In the genomic region with DNA sequence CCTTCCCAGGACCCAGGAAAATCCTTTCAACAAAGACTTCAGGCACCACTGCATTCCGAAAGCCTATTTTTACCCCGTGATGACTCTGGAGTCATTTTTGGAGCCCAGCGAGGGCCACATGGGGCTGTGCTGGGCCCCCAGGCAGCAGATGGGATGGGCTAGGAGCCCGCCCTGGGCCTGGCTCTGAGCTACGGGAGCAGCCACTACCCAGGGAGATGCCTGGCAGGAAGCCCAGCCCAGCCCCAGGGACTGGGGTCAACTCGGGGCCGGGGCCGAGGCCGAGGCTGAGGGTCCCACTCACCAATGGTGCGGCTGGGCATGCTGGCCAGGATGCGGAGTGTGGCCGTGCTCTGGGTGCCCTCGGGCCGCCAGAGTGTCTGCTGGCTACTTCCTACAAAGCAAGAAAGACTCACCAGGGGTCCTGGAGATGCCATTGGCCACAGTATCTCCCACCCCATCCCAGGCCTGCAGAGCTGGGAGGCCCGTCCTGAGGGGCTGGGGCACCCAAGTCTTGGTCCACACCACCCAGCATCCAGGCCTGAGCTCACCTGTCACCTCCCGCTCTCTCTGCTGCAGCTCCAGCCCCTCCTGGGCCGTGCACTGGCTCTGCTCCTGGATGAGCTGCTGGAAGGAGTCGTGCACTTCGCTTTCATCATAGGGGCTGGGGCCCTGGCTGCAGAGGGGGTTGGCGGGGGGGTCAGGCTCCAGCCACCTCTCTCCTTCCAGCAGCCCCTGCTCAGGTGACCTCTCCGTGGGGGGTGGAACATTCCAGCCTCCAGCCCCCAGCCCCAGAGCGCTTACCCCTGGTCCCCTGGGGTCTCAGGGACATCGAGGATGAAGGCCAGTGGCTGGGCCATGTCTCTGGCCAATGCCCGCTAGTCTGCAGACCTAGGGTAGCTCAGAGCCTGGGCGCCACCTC, we compare ENCODE assay signal across 10 cellular contexts. TPM values are rescaled to one million over a fixed set of nuclear protein-coding genes. Genes with fewer than 3 reads are reported as not detected.
DNase-seq lines count a peak whose midpoint lies in the region; ATAC-seq and TF ChIP-seq lines count a peak whose summit lies in the region.
"Had no signal": no experiment of that assay in that cellular context is flagged by ENCODE, and none has a peak within 500 bp of the region (broad histone marks: within the 10 kb centered on the region; RNA-seq: fewer than 3 reads in every experiment).

No MANE protein-coding gene starts in this region.

- no peaks in the 10 kb centered on the region for H3K9me3 Mint-ChIP-seq in activated naive CD8-positive, alpha-beta T cell treated with anti-CD3 and anti-CD28 coated beads, Interleukin-2, amount 10 ng/mL, durations not matched to agents 7 days and 5 days
- H3K9me3 Mint-ChIP-seq in naive thymus-derived CD4-positive, alpha-beta T cell: peaks cover 0 to 9% (median 0%) of the 10 kb centered on the region in 11 donors

- no peak for ATAC-seq in activated naive CD8-positive, alpha-beta T cell treated with anti-CD3 and anti-CD28 coated beads, Interleukin-2, amount 10 ng/mL, durations not matched to agents 7 days and 5 days (ENCODE audit: low read depth)
- no peak for ATAC-seq in naive thymus-derived CD4-positive, alpha-beta T cell
- ATAC-seq in GM19455 (IDR thresholded peaks at IDR 0.05; ENCODE audit: unreplicated experiment) (no peak), HG02763 (IDR thresholded peaks at IDR 0.05; ENCODE audit: unreplicated experiment) (no peak)
- no peak for ATAC-seq in activated CD4-positive, CD25-positive, alpha-beta regulatory T cell treated with anti-CD3 and anti-CD28 coated beads, Interleukin-2, amount 50 U/mL, for 24 hours

- H3K27ac Mint-ChIP-seq in activated naive CD8-positive, alpha-beta T cell treated with anti-CD3 and anti-CD28 coated beads, Interleukin-2, amount 10 ng/mL, durations not matched to agents 7 days and 5 days: peak overlapping the region; percentile 91
- H3K27ac Mint-ChIP-seq in naive thymus-derived CD4-positive, alpha-beta T cell: peak overlapping the region in 8 of 9 donors; percentile 57 to 99 (median 92)

- H3K27ac ChIP-seq in C4-2B: peak overlapping the region; percentile 97
- H3K27ac ChIP-seq in HL-60 (replicated peaks): peak overlapping the region; percentile 93
- peak overlapping the region; percentile 77 for H3K27ac ChIP-seq in naive thymus-derived CD4-positive, alpha-beta T cell (ENCODE audit: low read depth, low read length)

- intact Hi-C loops in naive thymus-derived CD4-positive, alpha-beta T cell (cut with micrococcal nuclease): loop anchor here (1.0 to 10.0 kb wide), 4 partner anchors 8 to 1399 kb away; partner anchors contain the start of genes JMJD6 (in 1 of the 2) and METTL23 (in 1 of the 2)

- peaks cover 15 to 57% (median 16%) of the 10 kb centered on the region in 3 experiments for H3K36me3 ChIP-seq in naive thymus-derived CD4-positive, alpha-beta T cell (ENCODE audit: control insufficient read depth in 2 of 3, insufficient read depth in 3 of 3, low read length in 3 of 3)

- CTCF ChIA-PET in naive thymus-derived CD4-positive, alpha-beta T cell (lab: Charles Lee): interaction anchor here (1.5 to 5.5 kb wide), 3 partner anchors 9 to 50 kb away, joined by 3 to 52 read pairs (median 6); no protein-coding TSS in a partner anchor

- H3K4me1 Mint-ChIP-seq in activated naive CD8-positive, alpha-beta T cell treated with anti-CD3 and anti-CD28 coated beads, Interleukin-2, amount 10 ng/mL, durations not matched to agents 7 days and 5 days: peaks cover 46% of the 10 kb centered on the region
- peaks cover 33 to 66% (median 54%) of the 10 kb centered on the region in 7 donors for H3K4me1 Mint-ChIP-seq in naive thymus-derived CD4-positive, alpha-beta T cell

- H3K27me3 Mint-ChIP-seq in activated naive CD8-positive, alpha-beta T cell treated with anti-CD3 and anti-CD28 coated beads, Interleukin-2, amount 10 ng/mL, durations not matched to agents 7 days and 5 days: no peaks in the 10 kb centered on the region
- peaks cover 0 to 3% (median 0%) of the 10 kb centered on the region in 5 donors for H3K27me3 Mint-ChIP-seq in naive thymus-derived CD4-positive, alpha-beta T cell

- H3K9me3 ChIP-seq in naive thymus-derived CD4-positive, alpha-beta T cell (ENCODE audit: control insufficient read depth in 2 of 3, low read length in 3 of 3): no peaks in the 10 kb centered on the region

- H3K4me3 ChIP-seq in HL-60 (replicated peaks; ENCODE audit: insufficient read depth, low read length): peak overlapping the region; percentile 95
- peak overlapping the region; percentile 91 for H3K4me3 ChIP-seq in naive thymus-derived CD4-positive, alpha-beta T cell (ENCODE audit: low read length)

- POLR2A ChIA-PET in activated naive CD8-positive, alpha-beta T cell treated with anti-CD3 and anti-CD28 coated beads, Interleukin-2, amount 10 ng/mL, durations not matched to agents 7 days and 5 days (lab: Charles Lee): interaction anchor here (1.0 to 13.9 kb wide), 8 partner anchors 7 to 681 kb away, joined by 3 to 380 read pairs (median 6); no protein-coding TSS in a partner anchor
- POLR2A ChIA-PET in naive thymus-derived CD4-positive, alpha-beta T cell (lab: Charles Lee): interaction anchor here (0.5 to 27.3 kb wide), 13 partner anchors 8 to 686 kb away, joined by 3 to 898 read pairs (median 5); partner anchors contain the start of genes AFMID, C17orf99, SYNGR2 and TK1

- peaks cover 44% of the 10 kb centered on the region for H3K36me3 Mint-ChIP-seq in activated naive CD8-positive, alpha-beta T cell treated with anti-CD3 and anti-CD28 coated beads, Interleukin-2, amount 10 ng/mL, durations not matched to agents 7 days and 5 days
- peaks cover 4 to 57% (median 21%) of the 10 kb centered on the region in 5 donors for H3K36me3 Mint-ChIP-seq in naive thymus-derived CD4-positive, alpha-beta T cell

- peaks cover 67 to 71% of the 10 kb centered on the region in 2 donors for H3K4me1 ChIP-seq in naive thymus-derived CD4-positive, alpha-beta T cell (ENCODE audit: control insufficient read depth in 2 of 2, insufficient read depth in 2 of 2, low read length in 2 of 2)

- peak overlapping the region; percentile 93 for H3K4me3 Mint-ChIP-seq in activated naive CD8-positive, alpha-beta T cell treated with anti-CD3 and anti-CD28 coated beads, Interleukin-2, amount 10 ng/mL, durations not matched to agents 7 days and 5 days
- H3K4me3 Mint-ChIP-seq in naive thymus-derived CD4-positive, alpha-beta T cell: peak overlapping the region; percentile 89 to 99 (median 92)

- no peak for TF ChIP-seq CTCF in C4-2B (conservative IDR thresholded peaks at IDR 0.05)
- no peak for TF ChIP-seq CTCF in HL-60 (IDR thresholded peaks at IDR 0.05; ENCODE audit: insufficient read depth, low read length)

- no peaks in the 10 kb centered on the region for H3K27me3 ChIP-seq in HL-60 (ENCODE audit: insufficient read depth, poor library complexity, severe bottlenecking)
- no peaks in the 10 kb centered on the region for H3K27me3 ChIP-seq in naive thymus-derived CD4-positive, alpha-beta T cell (ENCODE audit: control insufficient read depth in 2 of 2, insufficient read depth in 2 of 2, low read length in 2 of 2)

- DNase-seq in HL-60 (ENCODE audit: low read depth in 1 of 2, low spot score in 1 of 2): peak in 1 of 2 experiments; percentile 56
- peak; percentile 43 for DNase-seq in activated naive CD8-positive, alpha-beta T cell treated with anti-CD3 and anti-CD28 coated beads, Interleukin-2, amount 10 ng/mL, durations not matched to agents 7 days and 5 days
- DNase-seq in naive thymus-derived CD4-positive, alpha-beta T cell: no peak
- no peak for DNase-seq in amniotic stem cell (lab: John Stamatoyannopoulos, UW)
- DNase-seq: SHP77 treated with DMSO at 0.1 percent for 48 hours had no signal

RNA-seq across cellular contexts. Expression of gene TMC6, which starts 2.3 kb away (rescaled TPM):
- total RNA-seq in activated naive CD8-positive, alpha-beta T cell treated with anti-CD3 and anti-CD28 coated beads, Interleukin-2, amount 10 ng/mL, durations not matched to agents 7 days and 5 days: 100 to 1,000 TPM; 638 to 646 TPM
- total RNA-seq in naive thymus-derived CD4-positive, alpha-beta T cell: 100 to 1,000 TPM; 574 to 808 (median 773) TPM
- polyA plus RNA-seq in naive thymus-derived CD4-positive, alpha-beta T cell: 100 to 1,000 TPM; 165 to 247 TPM

RNA-seq across cellular contexts. Expression of gene TMC8, which starts 4.3 kb away (rescaled TPM):
- 100 to 1,000 TPM; 336 to 340 TPM for total RNA-seq in activated naive CD8-positive, alpha-beta T cell treated with anti-CD3 and anti-CD28 coated beads, Interleukin-2, amount 10 ng/mL, durations not matched to agents 7 days and 5 days
- 100 to 1,000 TPM; 423 to 593 (median 509) TPM for total RNA-seq in naive thymus-derived CD4-positive, alpha-beta T cell
- 100 to 1,000 TPM in 1 of 2 donors, 10 to 100 TPM in 1; 94.4 to 217 TPM for polyA plus RNA-seq in naive thymus-derived CD4-positive, alpha-beta T cell
- total RNA-seq: Daoy had no signal

RNA-seq across cellular contexts. Expression of gene C17orf99, which starts 19.9 kb away (rescaled TPM):
- not detected for total RNA-seq in activated naive CD8-positive, alpha-beta T cell treated with anti-CD3 and anti-CD28 coated beads, Interleukin-2, amount 10 ng/mL, durations not matched to agents 7 days and 5 days
- total RNA-seq in naive thymus-derived CD4-positive, alpha-beta T cell: 1 to 10 TPM in 1 of 5 experiments, under 1 TPM in 1, not detected in 3; 0.10 to 1.0 TPM
- polyA plus RNA-seq in naive thymus-derived CD4-positive, alpha-beta T cell: not detected
- total RNA-seq: Daoy had no signal

RNA-seq across cellular contexts. Expression of gene SYNGR2, which starts 42.1 kb away (rescaled TPM):
- 10 to 100 TPM; 43.2 to 50.5 TPM for total RNA-seq in activated naive CD8-positive, alpha-beta T cell treated with anti-CD3 and anti-CD28 coated beads, Interleukin-2, amount 10 ng/mL, durations not matched to agents 7 days and 5 days
- 100 to 1,000 TPM in 1 of 5 experiments, 10 to 100 TPM in 4; 47.6 to 109 (median 58.6) TPM for total RNA-seq in naive thymus-derived CD4-positive, alpha-beta T cell
- polyA plus RNA-seq in naive thymus-derived CD4-positive, alpha-beta T cell: 100 to 1,000 TPM in 1 of 2 donors, 10 to 100 TPM in 1; 94.6 to 118 TPM
